1 cellular context compared by ENCODE assay signal in the genomic region with DNA sequence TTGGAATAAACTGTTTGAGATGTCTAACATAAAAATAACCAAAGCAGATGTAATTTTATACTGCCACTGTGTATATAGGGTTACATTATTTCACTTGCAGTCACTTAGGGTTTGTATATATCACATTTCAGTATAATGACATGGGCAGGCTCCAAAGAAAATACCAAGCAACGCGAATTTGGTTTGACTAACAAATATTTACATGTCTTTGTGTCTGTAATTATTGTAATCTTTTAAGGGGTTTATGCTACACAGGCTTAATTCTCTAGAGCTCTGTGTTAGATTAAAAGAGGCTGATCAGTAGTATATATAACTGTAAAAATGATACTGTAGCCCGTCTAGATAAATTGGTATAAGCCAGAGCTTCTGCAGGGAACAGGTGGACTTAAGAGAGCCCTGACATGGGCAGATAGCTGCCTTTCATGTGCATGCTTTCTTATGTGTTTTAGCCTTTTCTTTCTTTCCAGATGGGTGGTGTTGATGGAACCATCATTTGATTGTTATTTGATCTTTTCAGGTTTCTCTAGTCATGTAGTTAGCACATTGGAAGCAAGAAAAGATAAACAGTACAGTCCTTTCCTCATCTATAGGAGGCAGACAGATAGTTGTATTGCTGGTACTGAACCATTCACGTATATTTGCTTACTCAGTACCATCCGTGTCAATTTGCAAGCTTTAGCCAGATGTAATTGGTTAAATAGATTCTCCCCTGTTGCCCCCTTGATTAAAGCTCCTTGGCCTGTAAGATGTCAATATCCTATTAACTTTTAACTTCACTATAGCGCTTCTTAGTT.
A peak's percentile ranks its signal among the peaks of the same experiment; 100 is the strongest.
TF ChIP-seq lines count a peak whose summit lies in the region.

No MANE protein-coding gene starts in this region.

TF ChIP-seq in HEK293, 187 proteins besides CTCF, POLR2A, EP300 and RAD21 (continued from another document):
- TF ChIP-seq, protein P1, sequence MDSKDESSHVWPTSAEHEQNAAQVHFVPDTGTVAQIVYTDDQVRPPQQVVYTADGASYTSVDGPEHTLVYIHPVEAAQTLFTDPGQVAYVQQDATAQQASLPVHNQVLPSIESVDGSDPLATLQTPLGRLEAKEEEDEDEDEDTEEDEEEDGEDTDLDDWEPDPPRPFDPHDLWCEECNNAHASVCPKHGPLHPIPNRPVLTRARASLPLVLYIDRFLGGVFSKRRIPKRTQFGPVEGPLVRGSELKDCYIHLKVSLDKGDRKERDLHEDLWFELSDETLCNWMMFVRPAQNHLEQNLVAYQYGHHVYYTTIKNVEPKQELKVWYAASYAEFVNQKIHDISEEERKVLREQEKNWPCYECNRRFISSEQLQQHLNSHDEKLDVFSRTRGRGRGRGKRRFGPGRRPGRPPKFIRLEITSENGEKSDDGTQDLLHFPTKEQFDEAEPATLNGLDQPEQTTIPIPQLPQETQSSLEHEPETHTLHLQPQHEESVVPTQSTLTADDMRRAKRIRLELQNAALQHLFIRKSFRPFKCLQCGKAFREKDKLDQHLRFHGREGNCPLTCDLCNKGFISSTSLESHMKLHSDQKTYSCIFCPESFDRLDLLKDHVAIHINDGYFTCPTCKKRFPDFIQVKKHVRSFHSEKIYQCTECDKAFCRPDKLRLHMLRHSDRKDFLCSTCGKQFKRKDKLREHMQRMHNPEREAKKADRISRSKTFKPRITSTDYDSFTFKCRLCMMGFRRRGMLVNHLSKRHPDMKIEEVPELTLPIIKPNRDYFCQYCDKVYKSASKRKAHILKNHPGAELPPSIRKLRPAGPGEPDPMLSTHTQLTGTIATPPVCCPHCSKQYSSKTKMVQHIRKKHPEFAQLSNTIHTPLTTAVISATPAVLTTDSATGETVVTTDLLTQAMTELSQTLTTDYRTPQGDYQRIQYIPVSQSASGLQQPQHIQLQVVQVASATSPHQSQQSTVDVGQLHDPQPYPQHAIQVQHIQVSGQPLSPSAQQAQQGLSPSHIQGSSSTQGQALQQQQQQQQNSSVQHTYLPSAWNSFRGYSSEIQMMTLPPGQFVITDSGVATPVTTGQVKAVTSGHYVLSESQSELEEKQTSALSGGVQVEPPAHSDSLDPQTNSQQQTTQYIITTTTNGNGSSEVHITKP (tag by site-specific recombination; IDR thresholded peaks at IDR 0.05) = peak; percentile 80
- peak; percentile 81 for TF ChIP-seq ZEB2 (tag by site-specific recombination; IDR thresholded peaks at IDR 0.05)
- peak; percentile 57 for TF ChIP-seq ZNF629 (tag by site-specific recombination; IDR thresholded peaks at IDR 0.05)
- no peak for TF ChIP-seq ZNF548 (tag by site-specific recombination; IDR thresholded peaks at IDR 0.05)
- no peak for TF ChIP-seq ZNF623 (tag by site-specific recombination; IDR thresholded peaks at IDR 0.05)
- TF ChIP-seq ZNF174 (tag by site-specific recombination; IDR thresholded peaks at IDR 0.05) = no peak
- peak; percentile 72 for TF ChIP-seq GLI2 (tag by site-specific recombination; IDR thresholded peaks at IDR 0.05; ENCODE audit: borderline replicate concordance, low read depth)
- peak; percentile 36; the same call in 1 of the 2 replicates for TF ChIP-seq ZBTB17 (tag by site-specific recombination; IDR thresholded peaks at IDR 0.05)
- TF ChIP-seq ZNF449 (tag by site-specific recombination; IDR thresholded peaks at IDR 0.05) = peak; percentile 49; the same call in 1 of the 2 replicates
- TF ChIP-seq ZBTB26 (tag by site-specific recombination; optimal IDR thresholded peaks at IDR 0.05) = no peak
- peak; percentile 58 for TF ChIP-seq KLF8 (tag by site-specific recombination; IDR thresholded peaks at IDR 0.05)
- TF ChIP-seq, protein P2, sequence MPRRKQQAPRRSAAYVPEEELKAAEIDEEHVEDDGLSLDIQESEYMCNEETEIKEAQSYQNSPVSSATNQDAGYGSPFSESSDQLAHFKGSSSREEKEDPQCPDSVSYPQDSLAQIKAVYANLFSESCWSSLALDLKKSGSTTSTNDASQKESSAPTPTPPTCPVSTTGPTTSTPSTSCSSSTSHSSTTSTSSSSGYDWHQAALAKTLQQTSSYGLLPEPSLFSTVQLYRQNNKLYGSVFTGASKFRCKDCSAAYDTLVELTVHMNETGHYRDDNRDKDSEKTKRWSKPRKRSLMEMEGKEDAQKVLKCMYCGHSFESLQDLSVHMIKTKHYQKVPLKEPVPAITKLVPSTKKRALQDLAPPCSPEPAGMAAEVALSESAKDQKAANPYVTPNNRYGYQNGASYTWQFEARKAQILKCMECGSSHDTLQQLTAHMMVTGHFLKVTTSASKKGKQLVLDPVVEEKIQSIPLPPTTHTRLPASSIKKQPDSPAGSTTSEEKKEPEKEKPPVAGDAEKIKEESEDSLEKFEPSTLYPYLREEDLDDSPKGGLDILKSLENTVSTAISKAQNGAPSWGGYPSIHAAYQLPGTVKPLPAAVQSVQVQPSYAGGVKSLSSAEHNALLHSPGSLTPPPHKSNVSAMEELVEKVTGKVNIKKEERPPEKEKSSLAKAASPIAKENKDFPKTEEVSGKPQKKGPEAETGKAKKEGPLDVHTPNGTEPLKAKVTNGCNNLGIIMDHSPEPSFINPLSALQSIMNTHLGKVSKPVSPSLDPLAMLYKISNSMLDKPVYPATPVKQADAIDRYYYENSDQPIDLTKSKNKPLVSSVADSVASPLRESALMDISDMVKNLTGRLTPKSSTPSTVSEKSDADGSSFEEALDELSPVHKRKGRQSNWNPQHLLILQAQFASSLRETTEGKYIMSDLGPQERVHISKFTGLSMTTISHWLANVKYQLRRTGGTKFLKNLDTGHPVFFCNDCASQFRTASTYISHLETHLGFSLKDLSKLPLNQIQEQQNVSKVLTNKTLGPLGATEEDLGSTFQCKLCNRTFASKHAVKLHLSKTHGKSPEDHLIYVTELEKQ (tag by site-specific recombination; IDR thresholded peaks at IDR 0.05; ENCODE audit: borderline replicate concordance) = peak; percentile 82
- TF ChIP-seq ZNF184 (tag by site-specific recombination; IDR thresholded peaks at IDR 0.05) = 0 out of 2 replicates have a peak, but pooled peaks have one; percentile 65
- TF ChIP-seq, protein P3, sequence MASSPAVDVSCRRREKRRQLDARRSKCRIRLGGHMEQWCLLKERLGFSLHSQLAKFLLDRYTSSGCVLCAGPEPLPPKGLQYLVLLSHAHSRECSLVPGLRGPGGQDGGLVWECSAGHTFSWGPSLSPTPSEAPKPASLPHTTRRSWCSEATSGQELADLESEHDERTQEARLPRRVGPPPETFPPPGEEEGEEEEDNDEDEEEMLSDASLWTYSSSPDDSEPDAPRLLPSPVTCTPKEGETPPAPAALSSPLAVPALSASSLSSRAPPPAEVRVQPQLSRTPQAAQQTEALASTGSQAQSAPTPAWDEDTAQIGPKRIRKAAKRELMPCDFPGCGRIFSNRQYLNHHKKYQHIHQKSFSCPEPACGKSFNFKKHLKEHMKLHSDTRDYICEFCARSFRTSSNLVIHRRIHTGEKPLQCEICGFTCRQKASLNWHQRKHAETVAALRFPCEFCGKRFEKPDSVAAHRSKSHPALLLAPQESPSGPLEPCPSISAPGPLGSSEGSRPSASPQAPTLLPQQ (tag by site-specific recombination; IDR thresholded peaks at IDR 0.05) = peak; percentile 27; the same call in 1 of the 2 replicates
- peak; percentile 84 for TF ChIP-seq ZXDB (tag by site-specific recombination; IDR thresholded peaks at IDR 0.05)
- peak; percentile 97 for TF ChIP-seq SP7 (tag by site-specific recombination; IDR thresholded peaks at IDR 0.05)
- TF ChIP-seq ZSCAN30 (tag by site-specific recombination; IDR thresholded peaks at IDR 0.05) = peak; percentile 67; the same call in 1 of the 2 replicates
- peak; percentile 41; the same call in 1 of the 2 replicates for TF ChIP-seq ZNF561 (tag by site-specific recombination; IDR thresholded peaks at IDR 0.05; ENCODE audit: borderline replicate concordance)
- TF ChIP-seq BCL6B (tag by site-specific recombination; IDR thresholded peaks at IDR 0.05) = no peak
- TF ChIP-seq, protein P4, sequence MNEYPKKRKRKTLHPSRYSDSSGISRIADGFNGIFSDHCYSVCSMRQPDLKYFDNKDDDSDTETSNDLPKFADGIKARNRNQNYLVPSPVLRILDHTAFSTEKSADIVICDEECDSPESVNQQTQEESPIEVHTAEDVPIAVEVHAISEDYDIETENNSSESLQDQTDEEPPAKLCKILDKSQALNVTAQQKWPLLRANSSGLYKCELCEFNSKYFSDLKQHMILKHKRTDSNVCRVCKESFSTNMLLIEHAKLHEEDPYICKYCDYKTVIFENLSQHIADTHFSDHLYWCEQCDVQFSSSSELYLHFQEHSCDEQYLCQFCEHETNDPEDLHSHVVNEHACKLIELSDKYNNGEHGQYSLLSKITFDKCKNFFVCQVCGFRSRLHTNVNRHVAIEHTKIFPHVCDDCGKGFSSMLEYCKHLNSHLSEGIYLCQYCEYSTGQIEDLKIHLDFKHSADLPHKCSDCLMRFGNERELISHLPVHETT (tag by site-specific recombination; IDR thresholded peaks at IDR 0.05) = 0 out of 2 replicates have a peak, but pooled peaks have one; percentile 21
- peak; percentile 89 for TF ChIP-seq OSR2 (tag by site-specific recombination; IDR thresholded peaks at IDR 0.05)
- TF ChIP-seq, protein P5, sequence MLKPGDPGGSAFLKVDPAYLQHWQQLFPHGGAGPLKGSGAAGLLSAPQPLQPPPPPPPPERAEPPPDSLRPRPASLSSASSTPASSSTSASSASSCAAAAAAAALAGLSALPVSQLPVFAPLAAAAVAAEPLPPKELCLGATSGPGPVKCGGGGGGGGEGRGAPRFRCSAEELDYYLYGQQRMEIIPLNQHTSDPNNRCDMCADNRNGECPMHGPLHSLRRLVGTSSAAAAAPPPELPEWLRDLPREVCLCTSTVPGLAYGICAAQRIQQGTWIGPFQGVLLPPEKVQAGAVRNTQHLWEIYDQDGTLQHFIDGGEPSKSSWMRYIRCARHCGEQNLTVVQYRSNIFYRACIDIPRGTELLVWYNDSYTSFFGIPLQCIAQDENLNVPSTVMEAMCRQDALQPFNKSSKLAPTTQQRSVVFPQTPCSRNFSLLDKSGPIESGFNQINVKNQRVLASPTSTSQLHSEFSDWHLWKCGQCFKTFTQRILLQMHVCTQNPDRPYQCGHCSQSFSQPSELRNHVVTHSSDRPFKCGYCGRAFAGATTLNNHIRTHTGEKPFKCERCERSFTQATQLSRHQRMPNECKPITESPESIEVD (tag by site-specific recombination; IDR thresholded peaks at IDR 0.05) = peak; percentile 94
- peak; percentile 48; the same call in 1 of the 2 replicates for TF ChIP-seq ZNF558 (tag by site-specific recombination; IDR thresholded peaks at IDR 0.05)
- TF ChIP-seq ZNF843 (tag by site-specific recombination; IDR thresholded peaks at IDR 0.05) = peak; percentile 95
- no peak for TF ChIP-seq ZNF16 (tag by site-specific recombination; IDR thresholded peaks at IDR 0.05; ENCODE audit: low read depth)
- no peak for TF ChIP-seq ZNF23 (tag by site-specific recombination; IDR thresholded peaks at IDR 0.05; ENCODE audit: borderline replicate concordance)
- TF ChIP-seq ZNF366 (tag by site-specific recombination; conservative IDR thresholded peaks at IDR 0.05) = peak; percentile 72; the same call in 1 of the 2 replicates
- TF ChIP-seq ZNF530 (tag by site-specific recombination; IDR thresholded peaks at IDR 0.05; ENCODE audit: low read depth) = no peak
- TF ChIP-seq OVOL3 (tag by site-specific recombination; IDR thresholded peaks at IDR 0.05) = peak; percentile 79; the same call in 1 of the 2 replicates
- TF ChIP-seq EGR2 (tag by site-specific recombination; IDR thresholded peaks at IDR 0.05; ENCODE audit: low read depth) = no peak
- TF ChIP-seq BCL11A (tag by site-specific recombination; IDR thresholded peaks at IDR 0.05; ENCODE audit: low read depth) = 0 out of 2 replicates have a peak, but pooled peaks have one; percentile 65
- TF ChIP-seq ZNF549 (tag by site-specific recombination; IDR thresholded peaks at IDR 0.05) = peak; percentile 31; the same call in 1 of the 2 replicates
